In genomic region chr10:99357691-99358090, GRCh38 we compare ENCODE assay signal across 19 cellular contexts. TPM values are rescaled to one million over a fixed set of nuclear protein-coding genes. Genes with fewer than 3 reads are reported as not detected.
DNase-seq lines count a peak whose midpoint lies in the region; ATAC-seq and TF ChIP-seq lines count a peak whose summit lies in the region.
"Had no signal": no experiment of that assay in that cellular context is flagged by ENCODE, and none has a peak within 500 bp of the region (broad histone marks: within the 10 kb centered on the region; RNA-seq: fewer than 3 reads in every experiment).

No MANE protein-coding gene starts in this region.

- 60% methylated on average over 3 of the region's 3 CpGs for WGBS in HUES64

- H3K9me3 ChIP-seq in HUES64 (ENCODE audit: insufficient read depth, low read depth, low read length), result no peaks in the 10 kb centered on the region

- H3K9me2 ChIP-seq in GM23338 (ENCODE audit: insufficient read depth), result no peaks in the 10 kb centered on the region

- no peaks in the 10 kb centered on the region for H3K36me3 ChIP-seq in GM23338 (ENCODE audit: insufficient read depth)
- no peaks in the 10 kb centered on the region for H3K36me3 ChIP-seq in HUES64 (ENCODE audit: insufficient read depth, low read length)

- no peaks in the 10 kb centered on the region for H4K20me1 ChIP-seq in GM23338 (replicated peaks; ENCODE audit: insufficient read depth)

- ATAC-seq in GM23338 (peak; percentile 27), GM21529 (IDR thresholded peaks at IDR 0.05; ENCODE audit: unreplicated experiment) (no peak), GM19395 (IDR thresholded peaks at IDR 0.05; ENCODE audit: unreplicated experiment) (no peak)
- ATAC-seq: Right ventricle myocardium inferior had no signal

- TF ChIP-seq CTCF in GM23338 (conservative IDR thresholded peaks at IDR 0.05; ENCODE audit: low read depth in 2 of 2) (no peak), progenitor cell of endocrine pancreas (IDR thresholded peaks at IDR 0.05; ENCODE audit: unreplicated experiment) (no peak)

- H2AFZ ChIP-seq in GM23338, result no peak overlapping the region

- no peak overlapping the region for H3K4me3 ChIP-seq in GM23338
- no peak overlapping the region for H3K4me3 ChIP-seq in HUES64 (ENCODE audit: low read length)

- H3F3A ChIP-seq in GM23338 (replicated peaks; ENCODE audit: low read depth), result no peaks in the 10 kb centered on the region

- no peaks in the 10 kb centered on the region; the same call in 1 of the 2 replicates for H3K4me1 ChIP-seq in GM23338 (ENCODE audit: insufficient read depth)
- H3K4me1 ChIP-seq in HUES64 (ENCODE audit: insufficient read depth, low read length), result peaks cover 17% of the 10 kb centered on the region

- peaks cover 6% of the 10 kb centered on the region for H3K27me3 Mint-ChIP-seq in GM23338 (ENCODE audit: insufficient read depth, low read depth, poor library complexity)
- peaks cover 19% of the 10 kb centered on the region for H3K27me3 Mint-ChIP-seq in progenitor cell of endocrine pancreas

- no peaks in the 10 kb centered on the region for H3K9me3 Mint-ChIP-seq in GM23338
- H3K9me3 Mint-ChIP-seq in progenitor cell of endocrine pancreas (ENCODE audit: low read depth), result no peaks in the 10 kb centered on the region
- H3K9me3 Mint-ChIP-seq: CD4-positive, alpha-beta T cell had no signal

- H3K27me3 ChIP-seq in GM23338 (ENCODE audit: insufficient read depth), result peaks cover 13% of the 10 kb centered on the region
- H3K27me3 ChIP-seq in HUES64 (ENCODE audit: insufficient read depth, low read length), result 0 out of 2 replicates have a peak, but pooled peaks cover 4% of the 10 kb centered on the region

- H3K27ac ChIP-seq in GM23338 (ENCODE audit: low read depth) (no peak overlapping the region), HUES64 (ENCODE audit: low read depth, low read length) (peak overlapping the region; percentile 11; the same call in 1 of the 2 replicates), caudate nucleus (ENCODE audit: low read depth, low read length) (peak overlapping the region; percentile 23)

- H3K79me2 ChIP-seq in GM23338 (replicated peaks; ENCODE audit: insufficient read depth), result no peaks in the 10 kb centered on the region

- no peak for DNase-seq in GM23338 (ENCODE audit: low spot score)
- no peak for DNase-seq in caudate nucleus (lab: John Stamatoyannopoulos, UW)
- DNase-seq in progenitor cell of endocrine pancreas (ENCODE audit: low spot score, unreplicated experiment), result no peak
- DNase-seq in NCI-H1092 treated with DMSO at 0.1 percent for 48 hours (lab: John Stamatoyannopoulos, UW), result no peak
- DNase-seq: CD4-positive, alpha-beta T cell; COR-L47; GOT3; KBM-7; NCI-H1105; NCI-H146; NCI-H2029; NCI-H2171; NCI-H524 treated with DMSO at 0.1 percent for 48 hours; NCI-H82; OCI-M1 had no signal

- H3K4me1 Mint-ChIP-seq in GM23338 (peaks cover 22% of the 10 kb centered on the region), progenitor cell of endocrine pancreas (ENCODE audit: low read depth) (peaks cover 11% of the 10 kb centered on the region)

- no peak overlapping the region for H3K4me3 Mint-ChIP-seq in GM23338
- H3K4me3 Mint-ChIP-seq in progenitor cell of endocrine pancreas (ENCODE audit: low read depth), result no peak overlapping the region
- H3K4me3 Mint-ChIP-seq: CD4-positive, alpha-beta T cell had no signal

- H3K4me2 ChIP-seq in GM23338, result no peak overlapping the region

- H3K36me3 Mint-ChIP-seq in GM23338 (ENCODE audit: low read depth), result no peaks in the 10 kb centered on the region
- no peaks in the 10 kb centered on the region for H3K36me3 Mint-ChIP-seq in progenitor cell of endocrine pancreas (ENCODE audit: insufficient read depth)

- no peak overlapping the region for H3K27ac Mint-ChIP-seq in GM23338
- H3K27ac Mint-ChIP-seq in progenitor cell of endocrine pancreas, result peak overlapping the region; percentile 68
- H3K27ac Mint-ChIP-seq: CD4-positive, alpha-beta T cell had no signal

- no peak overlapping the region for H3K9ac ChIP-seq in HUES64 (ENCODE audit: low read depth, low read length)

TF ChIP-seq in GM23338, 12 proteins besides CTCF, POLR2A, EP300 and RAD21 (continues in another document):
- TF ChIP-seq ZNF114 (CRISPR knock-in tag; IDR thresholded peaks at IDR 0.05), result no peak
- no peak for TF ChIP-seq EZH2 (IDR thresholded peaks at IDR 0.05; ENCODE audit: low read depth, unreplicated experiment)
- no peak for TF ChIP-seq ZNF331 (CRISPR knock-in tag; IDR thresholded peaks at IDR 0.05; ENCODE audit: low read depth)
- TF ChIP-seq STAT1 (IDR thresholded peaks at IDR 0.05; ENCODE audit: unreplicated experiment), result no peak
- TF ChIP-seq JUNB (IDR thresholded peaks at IDR 0.05; ENCODE audit: unreplicated experiment), result no peak
- TF ChIP-seq REST (IDR thresholded peaks at IDR 0.05; ENCODE audit: unreplicated experiment), result no peak
- TF ChIP-seq ETS1 (IDR thresholded peaks at IDR 0.05), result no peak
- TF ChIP-seq NANOG (IDR thresholded peaks at IDR 0.05; ENCODE audit: borderline replicate concordance), result no peak
- TF ChIP-seq CREB1 (CRISPR knock-in tag; IDR thresholded peaks at IDR 0.05; ENCODE audit: low read depth), result no peak
- no peak for TF ChIP-seq POLR2AphosphoS5 (IDR thresholded peaks at IDR 0.05; ENCODE audit: low read depth)
- no peak for TF ChIP-seq EZH2phosphoT487 (IDR thresholded peaks at IDR 0.05; ENCODE audit: unreplicated experiment)

RNA-seq across cellular contexts. Expression of gene CNNM1, which starts 28.5 kb away (rescaled TPM):
- total RNA-seq in GM23338 (2014; rRNA removed; shearing (Covaris generic)), result 0.74 and 0.90 TPM in 2 replicates
- 0.37 and 0.52 TPM in 2 replicates for polyA plus RNA-seq in GM23338 (2016; fragmentation: Nextera tagmentation; extraction: Ambion mirVana)
- polyA plus RNA-seq in HUES64 (2013, experiment 1 of 2), result 0.40 TPM
- 0.57 TPM for polyA plus RNA-seq in HUES64 (2013, experiment 2 of 2)
- 0.36 and 0.38 TPM in 2 replicates for total RNA-seq in progenitor cell of endocrine pancreas
